ENCODE assay signal across 13 cellular contexts in the genomic region with DNA sequence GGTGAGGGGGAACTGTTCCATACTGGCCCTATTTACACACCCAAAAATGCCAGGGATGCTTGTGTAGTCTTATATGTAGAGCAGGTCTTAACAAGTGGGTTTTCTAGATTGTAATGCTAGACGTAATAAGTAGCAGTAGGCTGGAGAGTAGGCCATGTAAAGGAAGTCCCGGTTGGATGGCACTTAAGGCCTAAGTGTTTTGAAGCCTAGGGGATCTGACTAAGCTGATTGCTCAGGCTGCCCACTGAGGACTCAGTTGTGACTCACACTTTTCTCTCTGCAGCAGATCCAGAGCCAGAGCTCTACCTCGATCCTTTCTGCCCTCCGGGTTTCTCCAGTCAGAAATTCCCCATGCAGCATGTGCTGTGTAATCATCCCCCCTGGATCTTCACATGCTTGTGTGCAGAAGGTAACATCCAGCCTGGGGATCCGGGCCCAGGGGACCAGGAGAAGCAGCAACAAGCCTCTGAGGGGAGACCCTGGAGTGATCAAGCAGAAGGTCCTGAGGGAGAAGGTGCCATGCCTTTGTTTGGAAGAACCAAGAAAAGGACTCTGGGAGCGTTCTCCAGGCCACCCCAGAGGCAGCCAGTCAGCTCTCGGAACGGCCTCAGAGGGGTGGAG. TPM values are rescaled to one million over a fixed set of nuclear protein-coding genes. Genes with fewer than 3 reads are reported as not detected.
A peak's percentile ranks its signal among the peaks of the same experiment; 100 is the strongest.
DNase-seq lines count a peak whose midpoint lies in the region; ATAC-seq, FAIRE-seq and TF ChIP-seq lines count a peak whose summit lies in the region.
"Had no signal": no experiment of that assay in that cellular context is flagged by ENCODE, and none has a peak within 500 bp of the region (broad histone marks: within the 10 kb centered on the region; RNA-seq: fewer than 3 reads in every experiment).

No MANE protein-coding gene starts in this region.

- H3F3A ChIP-seq in PC-9 (ENCODE audit: insufficient read depth, low read depth): no peaks in the 10 kb centered on the region

- dilution Hi-C loops in endothelial cell of umbilical vein (cut with MboI; ENCODE audit: extremely low pct_ligation_motif_present, low sequenced_read_pairs): no loop called here

- TF ChIP-seq CTCF in PC-9 (conservative IDR thresholded peaks at IDR 0.05) (no peak), endothelial cell of umbilical vein (IDR thresholded peaks at IDR 0.05; ENCODE audit: extremely low read depth in 1 of 2, insufficient read depth in 1 of 2, low read depth in 1 of 2, low read length in 2 of 2) (no peak), lower leg skin (IDR thresholded peaks at IDR 0.05) (no peak)

- CTCF ChIA-PET in PC-9 (lab: Charles Lee): no interaction called here
- CTCF ChIA-PET in endothelial cell of umbilical vein (lab: Charles Lee): no interaction called here

- intact Hi-C loops in PC-9 (cut with micrococcal nuclease; ENCODE audit: unreplicated experiment) (no loop called here), endothelial cell of umbilical vein (cut with micrococcal nuclease) (no loop called here), lower leg skin (cut with DNase I; ENCODE audit: low total_unique reads) (no loop called here)

- POLR2A ChIA-PET in PC-9 (lab: Charles Lee; ENCODE audit: unreplicated experiment): no interaction called here
- POLR2A ChIA-PET in endothelial cell of umbilical vein (lab: Charles Lee): no interaction called here

- no peak overlapping the region for H2AFZ ChIP-seq in PC-9
- no peak overlapping the region for H2AFZ ChIP-seq in endothelial cell of umbilical vein (ENCODE audit: low read depth, low read length)

- H4K20me1 ChIP-seq in PC-9 (ENCODE audit: insufficient read depth): no peaks in the 10 kb centered on the region
- H4K20me1 ChIP-seq in endothelial cell of umbilical vein (replicated peaks; ENCODE audit: control insufficient read depth, extremely low read depth, insufficient read depth, low read length): no peaks in the 10 kb centered on the region

- DNase-seq in Daoy (ENCODE audit: low read depth) (peak; percentile 89), PC-9 (peak; percentile 6 to 41), endothelial cell of umbilical vein (ENCODE audit: low read depth, low spot score) (no peak), non-pigmented ciliary epithelial cell (ENCODE audit: low read depth) (peak; percentile 55), lower leg skin (ENCODE audit: low spot score in 2 of 2) (no peak), T-helper 1 cell (no peak)
- DNase-seq in stimulated activated CD4-positive, alpha-beta T cell treated with anti-CD3 and anti-CD28 coated beads, Interleukin-4, amount 100 ng/mL, for 1 hour: no peak
- DNase-seq: amygdala, NCI-H1105, NCI-H526 treated with DMSO at 0.1 percent for 48 hours, SIG-M5, WERI-Rb-1 had no signal

- no peak for ATAC-seq in HG03378 (IDR thresholded peaks at IDR 0.05; ENCODE audit: unreplicated experiment)

- H3K4me2 ChIP-seq in PC-9: no peak overlapping the region
- H3K4me2 ChIP-seq in endothelial cell of umbilical vein (ENCODE audit: insufficient read depth, low read length): no peak overlapping the region

- H3K9me1 ChIP-seq in endothelial cell of umbilical vein (replicated peaks; ENCODE audit: control insufficient read depth, extremely low read depth, insufficient read depth, low read length): no peaks in the 10 kb centered on the region

- H3K4me1 ChIP-seq in PC-9 (replicated peaks; ENCODE audit: insufficient read depth) (peaks cover 5% of the 10 kb centered on the region; the same call in 1 of the 2 replicates), endothelial cell of umbilical vein (ENCODE audit: control insufficient read depth, extremely low read depth, insufficient read depth, low read length) (no peaks in the 10 kb centered on the region)

- no peak overlapping the region; the same call in 1 of the 2 replicates for H3K27ac ChIP-seq in PC-9
- H3K27ac ChIP-seq in endothelial cell of umbilical vein (ENCODE audit: insufficient read depth, low read depth, low read length): no peak overlapping the region
- H3K27ac ChIP-seq: WERI-Rb-1 had no signal

- H3K36me3 ChIP-seq in PC-9 (ENCODE audit: low read depth) (peaks cover 10% of the 10 kb centered on the region; the same call in 1 of the 2 replicates), endothelial cell of umbilical vein (ENCODE audit: control insufficient read depth in 2 of 2, extremely low read depth in 1 of 2, insufficient read depth in 2 of 2, low read length in 2 of 2) (peaks cover 4 to 17% of the 10 kb centered on the region in 2 experiments)

- H3K9me3 ChIP-seq in PC-9 (ENCODE audit: insufficient read depth, low read depth) (peaks cover 4% of the 10 kb centered on the region; the same call in 1 of the 2 replicates), endothelial cell of umbilical vein (replicated peaks; ENCODE audit: control insufficient read depth, insufficient read depth, low read length) (no peaks in the 10 kb centered on the region)

- TF ChIP-seq POLR2A in endothelial cell of umbilical vein (IDR thresholded peaks at IDR 0.05; ENCODE audit: low read depth, low read length) (no peak), lower leg skin (IDR thresholded peaks at IDR 0.05) (no peak)

- no peaks in the 10 kb centered on the region for H3K79me2 ChIP-seq in PC-9 (ENCODE audit: low read depth)
- no peaks in the 10 kb centered on the region for H3K79me2 ChIP-seq in endothelial cell of umbilical vein (ENCODE audit: control insufficient read depth, insufficient read depth, low read length)

- H3K27me3 ChIP-seq in PC-9 (ENCODE audit: insufficient read depth, low read depth): no peaks in the 10 kb centered on the region
- H3K27me3 ChIP-seq in endothelial cell of umbilical vein (ENCODE audit: control insufficient read depth in 2 of 2, insufficient read depth in 2 of 2, low read length in 2 of 2): no peaks in the 10 kb centered on the region

- FAIRE-seq in endothelial cell of umbilical vein (lab: Jason Lieb, UNC): no peak

- H3K9ac ChIP-seq in endothelial cell of umbilical vein (replicated peaks; ENCODE audit: extremely low read depth, insufficient read depth, low read length): no peak overlapping the region

- no peak overlapping the region for H3K4me3 ChIP-seq in PC-9
- H3K4me3 ChIP-seq in endothelial cell of umbilical vein (replicated peaks in 1 of 3; ENCODE audit: insufficient read depth in 1 of 3, low read depth in 1 of 3, low read length in 3 of 3): no peak overlapping the region
- no peak overlapping the region for H3K4me3 ChIP-seq in lower leg skin (ENCODE audit: low read depth, poor library complexity, severe bottlenecking)

- BruUV-seq in PC-9 (replicated peaks; lab: Mats Ljungman, UMichigan) (no TSS peak), endothelial cell of umbilical vein (replicated peaks; lab: Mats Ljungman, UMichigan) (no TSS peak)

- 74 to 89% methylated on average over 8 of the region's 8 CpGs for WGBS in lower leg skin, 2 donors

- H3K9me2 ChIP-seq in PC-9 (ENCODE audit: insufficient read depth): no peaks in the 10 kb centered on the region

TF ChIP-seq in endothelial cell of umbilical vein, 7 proteins besides CTCF, POLR2A, EP300 and RAD21:
- TF ChIP-seq POLR2AphosphoS5 (IDR thresholded peaks at IDR 0.05; ENCODE audit: insufficient read depth, low read depth, low read length) (no peak), FOS (IDR thresholded peaks at IDR 0.05; ENCODE audit: borderline replicate concordance, insufficient read depth, low read length) (peak; percentile 43)
TF ChIP-seq in endothelial cell of umbilical vein: peak in this region for 1.

RNA-seq across cellular contexts. Expression of a gene that starts 26.6 kb away (rescaled TPM):
- total RNA-seq in Daoy (2014; rRNA removed; shearing (Covaris generic)): 11.7 and 12.9 TPM in 2 replicates
- total RNA-seq in PC-9 (2021) (16.3 and 22.8 TPM in 2 replicates), endothelial cell of umbilical vein (11.1 and 12.2 TPM in 2 replicates), lower leg skin (10 to 100 TPM; 14.3 to 27.8 (median 23.7) TPM)
- polyA plus RNA-seq in endothelial cell of umbilical vein: 13.8 and 15.1 TPM in 2 replicates
- polyA plus RNA-seq in endothelial cell of umbilical vein (2011; cell fraction: cytosol; rRNA removed): 11.4 and 12.0 TPM in 2 replicates
- 45.6 and 57.0 TPM in 2 replicates for polyA plus RNA-seq in endothelial cell of umbilical vein (2011; cell fraction: nucleus; rRNA removed)
- 9.4 and 9.8 TPM in 2 replicates for polyA plus RNA-seq in endothelial cell of umbilical vein (2012)
- 14.7 and 15.6 TPM in 2 replicates for polyA minus RNA-seq in endothelial cell of umbilical vein
- polyA minus RNA-seq in endothelial cell of umbilical vein (2011; cell fraction: cytosol; rRNA and poly(A)+ RNA removed): 2.5 TPM
- polyA minus RNA-seq in endothelial cell of umbilical vein (2011; cell fraction: nucleus; rRNA and poly(A)+ RNA removed): 8.8 and 11.6 TPM in 2 replicates

Comparison
In these comparisons a context has a peak if more than half of its experiments do, and no peak if none do; other contexts are left out.
1. DNase-seq: peak in Daoy (single experiment), PC-9 (2 of 2) and non-pigmented ciliary epithelial cell (single experiment); none in endothelial cell of umbilical vein (single experiment), lower leg skin (0 of 2), stimulated activated CD4-positive, alpha-beta T cell treated with anti-CD3 and anti-CD28 coated beads, Interleukin-4, amount 100 ng/mL, for 1 hour (single experiment) and T-helper 1 cell (0 of 5).